In the genomic region with DNA sequence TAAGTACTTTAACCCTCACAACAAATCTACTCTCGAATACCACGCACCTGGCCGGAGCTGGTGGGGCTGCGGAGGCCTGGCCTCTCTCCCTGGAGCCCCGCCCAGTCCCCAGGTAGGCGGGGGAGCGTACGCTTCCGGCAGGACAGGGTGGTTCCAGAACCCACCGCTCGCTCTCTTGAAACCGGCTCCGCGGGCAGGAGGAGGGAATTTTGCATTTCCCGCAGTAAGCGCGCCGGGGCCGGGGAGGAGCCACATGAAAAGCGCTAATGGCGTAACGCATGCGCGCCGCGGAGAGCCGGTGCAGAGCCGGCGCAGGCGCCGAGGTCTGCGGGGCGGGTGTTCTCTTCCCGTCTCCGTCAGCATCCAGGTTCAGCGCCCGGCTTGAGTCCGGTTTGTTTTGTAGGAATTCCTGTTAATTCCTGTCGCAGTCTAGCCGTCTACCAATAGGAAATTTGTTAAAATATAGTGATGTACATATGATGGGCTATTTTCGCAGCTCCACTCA, we compare ENCODE assay signal across 1 cellular context.
TF ChIP-seq lines count a peak whose summit lies in the region.

No MANE protein-coding gene starts in this region.

TF ChIP-seq in HepG2, 621 proteins besides CTCF, POLR2A, EP300 and RAD21 (continued from another document and continues in another):
- TF ChIP-seq IKZF4 (CRISPR knock-in tag; IDR thresholded peaks at IDR 0.05; ENCODE audit: borderline replicate concordance, low read depth, not compliant biosample characterization) (no peak), ZNF138 (CRISPR knock-in tag; IDR thresholded peaks at IDR 0.05; ENCODE audit: low read depth) (no peak), ZNF235 (CRISPR knock-in tag; IDR thresholded peaks at IDR 0.05; ENCODE audit: borderline replicate concordance) (no peak), FOXP4 (CRISPR knock-in tag; IDR thresholded peaks at IDR 0.05) (no peak), ZBTB8A (CRISPR knock-in tag; IDR thresholded peaks at IDR 0.05; ENCODE audit: borderline replicate concordance, low read depth) (no peak), FLYWCH1 (CRISPR knock-in tag; IDR thresholded peaks at IDR 0.05) (no peak), ZBTB1 (CRISPR knock-in tag; IDR thresholded peaks at IDR 0.05; ENCODE audit: borderline replicate concordance) (no peak), ZNF616 (CRISPR knock-in tag; IDR thresholded peaks at IDR 0.05; ENCODE audit: low read depth) (no peak), SRSF1 (optimal IDR thresholded peaks at IDR 0.05; ENCODE audit: low read depth, low read length) (peak; percentile 95), ZNF569 (CRISPR knock-in tag; IDR thresholded peaks at IDR 0.05; ENCODE audit: borderline replicate concordance) (no peak), PHF21A (CRISPR knock-in tag; IDR thresholded peaks at IDR 0.05) (0 out of 2 replicates have a peak, but pooled peaks have one; percentile 46), NFE2 (CRISPR knock-in tag; IDR thresholded peaks at IDR 0.05) (no peak), POLR2AphosphoS2 (IDR thresholded peaks at IDR 0.05; ENCODE audit: low read depth, low read length) (no peak), ELF3 (CRISPR knock-in tag; IDR thresholded peaks at IDR 0.05) (0 out of 2 replicates have a peak, but pooled peaks have one; percentile 15), ZNF343 (CRISPR knock-in tag; IDR thresholded peaks at IDR 0.05) (peak; percentile 60; the same call in 1 of the 2 replicates), ZNF883 (CRISPR knock-in tag; IDR thresholded peaks at IDR 0.05; ENCODE audit: not compliant biosample characterization) (no peak), ZNF724P (CRISPR knock-in tag; IDR thresholded peaks at IDR 0.05; ENCODE audit: borderline replicate concordance) (no peak), ZNF558 (CRISPR knock-in tag; IDR thresholded peaks at IDR 0.05; ENCODE audit: borderline replicate concordance) (no peak), TRAFD1 (CRISPR knock-in tag; IDR thresholded peaks at IDR 0.05; ENCODE audit: borderline replicate concordance) (no peak), KLF12 (CRISPR knock-in tag; IDR thresholded peaks at IDR 0.05; ENCODE audit: borderline replicate concordance) (no peak), JUN (CRISPR knock-in tag; IDR thresholded peaks at IDR 0.05) (no peak), ZSCAN30 (CRISPR knock-in tag; IDR thresholded peaks at IDR 0.05) (no peak), SP1 (IDR thresholded peaks at IDR 0.05) (no peak), SP1 (CRISPR knock-in tag; IDR thresholded peaks at IDR 0.05) (no peak), ZNF83 (CRISPR knock-in tag; IDR thresholded peaks at IDR 0.05; ENCODE audit: borderline replicate concordance) (no peak), MTA3 (CRISPR knock-in tag; IDR thresholded peaks at IDR 0.05) (no peak), ZNF318 (CRISPR knock-in tag; IDR thresholded peaks at IDR 0.05) (no peak), NFRKB (IDR thresholded peaks at IDR 0.05) (no peak), ASH2L (IDR thresholded peaks at IDR 0.05; ENCODE audit: insufficient read length, low read depth, low read length) (no peak), ZNF629 (CRISPR knock-in tag; conservative IDR thresholded peaks at IDR 0.05) (no peak), ATAD3A (CRISPR knock-in tag; IDR thresholded peaks at IDR 0.05) (no peak), DDIT3 (CRISPR knock-in tag; IDR thresholded peaks at IDR 0.05) (no peak), RBM22 (optimal IDR thresholded peaks at IDR 0.05; ENCODE audit: low read length) (no peak), ZNF234 (CRISPR knock-in tag; conservative IDR thresholded peaks at IDR 0.05) (no peak), ZEB1 (IDR thresholded peaks at IDR 0.05; ENCODE audit: insufficient replicate concordance, low read depth) (peak; percentile 79), KDM4B (CRISPR knock-in tag; IDR thresholded peaks at IDR 0.05) (no peak), ZNF282 (IDR thresholded peaks at IDR 0.05; ENCODE audit: partially characterized antibody) (no peak), ZNF891 (CRISPR knock-in tag; IDR thresholded peaks at IDR 0.05) (no peak), PRDM4 (CRISPR knock-in tag; IDR thresholded peaks at IDR 0.05; ENCODE audit: borderline replicate concordance) (no peak), ZNF33B (CRISPR knock-in tag; IDR thresholded peaks at IDR 0.05) (no peak), CEBPG (CRISPR knock-in tag; IDR thresholded peaks at IDR 0.05) (no peak), KDM6A (CRISPR knock-in tag; IDR thresholded peaks at IDR 0.05; ENCODE audit: low read depth) (no peak), ZNF382 (CRISPR knock-in tag; IDR thresholded peaks at IDR 0.05; ENCODE audit: borderline replicate concordance) (no peak)
- TF ChIP-seq, protein P1, sequence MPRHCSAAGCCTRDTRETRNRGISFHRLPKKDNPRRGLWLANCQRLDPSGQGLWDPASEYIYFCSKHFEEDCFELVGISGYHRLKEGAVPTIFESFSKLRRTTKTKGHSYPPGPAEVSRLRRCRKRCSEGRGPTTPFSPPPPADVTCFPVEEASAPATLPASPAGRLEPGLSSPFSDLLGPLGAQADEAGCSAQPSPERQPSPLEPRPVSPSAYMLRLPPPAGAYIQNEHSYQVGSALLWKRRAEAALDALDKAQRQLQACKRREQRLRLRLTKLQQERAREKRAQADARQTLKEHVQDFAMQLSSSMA (CRISPR knock-in tag; IDR thresholded peaks at IDR 0.05) = no peak
- TF ChIP-seq, protein P2, sequence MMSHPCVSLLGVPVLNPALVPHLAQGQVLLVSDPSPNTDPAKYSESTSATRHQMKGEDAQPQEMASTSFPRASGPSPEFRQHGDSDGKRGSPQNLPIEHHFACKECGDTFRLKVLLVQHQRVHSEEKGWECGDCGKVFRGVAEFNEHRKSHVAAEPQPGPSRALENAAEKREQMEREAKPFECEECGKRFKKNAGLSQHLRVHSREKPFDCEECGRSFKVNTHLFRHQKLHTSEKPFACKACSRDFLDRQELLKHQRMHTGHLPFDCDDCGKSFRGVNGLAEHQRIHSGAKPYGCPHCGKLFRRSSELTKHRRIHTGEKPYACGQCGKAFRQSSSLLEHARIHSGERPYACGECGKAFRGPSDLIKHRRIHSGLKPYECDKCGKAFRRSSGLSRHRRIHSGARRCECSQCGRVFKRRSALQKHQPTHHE (CRISPR knock-in tag; IDR thresholded peaks at IDR 0.05; ENCODE audit: borderline replicate concordance) = no peak
- TF ChIP-seq, protein P3, sequence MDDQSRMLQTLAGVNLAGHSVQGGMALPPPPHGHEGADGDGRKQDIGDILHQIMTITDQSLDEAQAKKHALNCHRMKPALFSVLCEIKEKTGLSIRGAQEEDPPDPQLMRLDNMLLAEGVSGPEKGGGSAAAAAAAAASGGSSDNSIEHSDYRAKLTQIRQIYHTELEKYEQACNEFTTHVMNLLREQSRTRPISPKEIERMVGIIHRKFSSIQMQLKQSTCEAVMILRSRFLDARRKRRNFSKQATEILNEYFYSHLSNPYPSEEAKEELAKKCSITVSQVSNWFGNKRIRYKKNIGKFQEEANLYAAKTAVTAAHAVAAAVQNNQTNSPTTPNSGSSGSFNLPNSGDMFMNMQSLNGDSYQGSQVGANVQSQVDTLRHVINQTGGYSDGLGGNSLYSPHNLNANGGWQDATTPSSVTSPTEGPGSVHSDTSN (CRISPR knock-in tag; IDR thresholded peaks at IDR 0.05; ENCODE audit: borderline replicate concordance) = no peak
- TF ChIP-seq, protein P4, sequence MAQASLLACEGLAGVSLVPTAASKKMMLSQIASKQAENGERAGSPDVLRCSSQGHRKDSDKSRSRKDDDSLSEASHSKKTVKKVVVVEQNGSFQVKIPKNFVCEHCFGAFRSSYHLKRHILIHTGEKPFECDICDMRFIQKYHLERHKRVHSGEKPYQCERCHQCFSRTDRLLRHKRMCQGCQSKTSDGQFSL (CRISPR knock-in tag; IDR thresholded peaks at IDR 0.05) = no peak
